ENCODE assay signal across 1 cellular context in the genomic region with DNA sequence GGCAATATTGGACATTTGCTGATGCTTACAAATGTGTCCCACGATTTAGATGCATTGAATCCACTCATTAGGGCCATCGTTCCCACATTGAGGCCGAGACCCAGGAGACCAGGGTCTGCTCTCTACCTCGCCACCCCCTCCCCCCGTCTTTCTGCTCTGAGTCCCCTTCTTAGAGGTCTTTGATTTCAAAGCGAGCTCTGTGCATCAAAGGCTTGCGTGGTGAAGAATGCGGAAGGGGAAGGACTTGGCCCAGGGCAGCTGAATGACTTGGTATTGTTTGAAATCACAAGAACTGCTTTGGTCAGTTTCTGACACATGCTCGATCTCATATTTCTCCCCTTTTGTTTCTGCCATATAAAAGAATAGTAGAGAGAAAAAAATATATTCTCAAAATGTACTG.
TF ChIP-seq lines count a peak whose summit lies in the region.

No MANE protein-coding gene starts in this region.

TF ChIP-seq in WTC11, 78 proteins besides CTCF, POLR2A, EP300 and RAD21 (continued from another document):
- TF ChIP-seq, protein P1, sequence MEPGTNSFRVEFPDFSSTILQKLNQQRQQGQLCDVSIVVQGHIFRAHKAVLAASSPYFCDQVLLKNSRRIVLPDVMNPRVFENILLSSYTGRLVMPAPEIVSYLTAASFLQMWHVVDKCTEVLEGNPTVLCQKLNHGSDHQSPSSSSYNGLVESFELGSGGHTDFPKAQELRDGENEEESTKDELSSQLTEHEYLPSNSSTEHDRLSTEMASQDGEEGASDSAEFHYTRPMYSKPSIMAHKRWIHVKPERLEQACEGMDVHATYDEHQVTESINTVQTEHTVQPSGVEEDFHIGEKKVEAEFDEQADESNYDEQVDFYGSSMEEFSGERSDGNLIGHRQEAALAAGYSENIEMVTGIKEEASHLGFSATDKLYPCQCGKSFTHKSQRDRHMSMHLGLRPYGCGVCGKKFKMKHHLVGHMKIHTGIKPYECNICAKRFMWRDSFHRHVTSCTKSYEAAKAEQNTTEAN (CRISPR knock-in tag; IDR thresholded peaks at IDR 0.05): no peak
- TF ChIP-seq ZNF671 (CRISPR knock-in tag; IDR thresholded peaks at IDR 0.05): no peak
